ENCODE assay signal across 1 cellular context in the genomic region with DNA sequence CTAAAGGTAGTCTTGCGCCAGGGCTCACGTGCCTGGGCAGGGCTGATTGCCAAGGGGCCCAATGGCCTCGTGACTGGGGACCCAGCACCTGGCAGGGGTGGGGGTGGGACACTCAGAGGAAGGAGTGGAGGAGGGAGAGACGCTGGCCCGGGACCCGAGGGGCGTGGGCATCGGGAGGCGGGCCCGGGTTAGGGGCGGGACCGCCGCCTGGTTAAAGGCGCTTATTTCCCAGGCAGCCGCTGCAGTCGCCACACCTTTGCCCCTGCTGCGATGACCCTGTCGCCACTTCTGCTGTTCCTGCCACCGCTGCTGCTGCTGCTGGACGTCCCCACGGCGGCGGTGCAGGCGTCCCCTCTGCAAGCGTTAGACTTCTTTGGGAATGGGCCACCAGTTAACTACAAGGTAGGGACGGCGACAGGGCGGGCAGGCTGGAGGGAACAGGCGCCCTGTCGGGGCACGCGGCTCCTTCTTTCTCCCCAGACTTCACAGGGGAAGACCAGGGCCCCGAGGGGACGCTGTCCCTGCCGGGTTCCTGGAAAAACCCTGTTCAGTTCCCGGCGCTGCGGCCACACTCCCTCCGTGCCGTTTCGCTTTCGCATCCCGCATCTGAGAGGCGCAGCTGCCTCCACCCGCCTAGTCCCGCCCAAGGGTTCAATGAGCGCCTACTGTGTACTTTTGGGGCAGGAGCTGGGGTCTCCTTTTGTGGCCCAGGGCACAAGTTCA.
TF ChIP-seq lines count a peak whose summit lies in the region.

IFI30 (plus strand) TSS at position 242 of the 723 bp plus-strand sequence; CDS start at position 271, 29 bp downstream.

TF ChIP-seq in H1, 55 proteins besides CTCF, POLR2A, EP300 and RAD21:
- TF ChIP-seq POLR2AphosphoS5 (IDR thresholded peaks at IDR 0.05; ENCODE audit: low read depth, low read length) (0 out of 2 replicates have a peak, but pooled peaks have one; percentile 37), SP1 (IDR thresholded peaks at IDR 0.05; ENCODE audit: low read depth, low read length) (peak; percentile 51; the same call in 1 of the 2 replicates), GABPA (IDR thresholded peaks at IDR 0.05; ENCODE audit: borderline replicate concordance, insufficient read depth, low read length) (peak; percentile 39; the same call in 1 of the 2 replicates), CBX8 (IDR thresholded peaks at IDR 0.05; ENCODE audit: borderline replicate concordance, low read depth, low read length) (no peak), BACH1 (IDR thresholded peaks at IDR 0.05; ENCODE audit: low read length) (peak; percentile 39; the same call in 1 of the 2 replicates), NRF1 (IDR thresholded peaks at IDR 0.05; ENCODE audit: low read depth, low read length) (no peak), SUZ12 (IDR thresholded peaks at IDR 0.05; ENCODE audit: low read length) (peak; percentile 53; the same call in 1 of the 2 replicates), KDM4A (IDR thresholded peaks at IDR 0.05; ENCODE audit: low read depth, low read length, severe bottlenecking) (peak; percentile 61), SP4 (IDR thresholded peaks at IDR 0.05; ENCODE audit: low read length) (0 out of 2 replicates have a peak, but pooled peaks have one; percentile 17), RBBP5 (IDR thresholded peaks at IDR 0.05; ENCODE audit: borderline replicate concordance, low read depth, low read length) (no peak), MAX (IDR thresholded peaks at IDR 0.05) (peak; percentile 77), TBP (IDR thresholded peaks at IDR 0.05; ENCODE audit: low read depth, low read length) (peak; percentile 29; the same call in 1 of the 2 replicates), TAF1 (IDR thresholded peaks at IDR 0.05; ENCODE audit: low read depth, low read length) (peak; percentile 75; the same call in 1 of the 2 replicates), RNF2 (IDR thresholded peaks at IDR 0.05; ENCODE audit: borderline replicate concordance, low read depth, low read length, missing control alignments, poor library complexity, severe bottlenecking) (no peak), SAP30 (IDR thresholded peaks at IDR 0.05; ENCODE audit: insufficient read depth, insufficient replicate concordance, low read length) (no peak), SIN3A (conservative IDR thresholded peaks at IDR 0.05 in 1 of 2, IDR thresholded peaks at IDR 0.05 in 1 of 2; ENCODE audit: low read depth in 1 of 2, low read length in 2 of 2) (0 out of 4 replicates have a peak, but pooled peaks of 1 of the 2 experiments have one; percentile 67)
- TF ChIP-seq, protein P1, sequence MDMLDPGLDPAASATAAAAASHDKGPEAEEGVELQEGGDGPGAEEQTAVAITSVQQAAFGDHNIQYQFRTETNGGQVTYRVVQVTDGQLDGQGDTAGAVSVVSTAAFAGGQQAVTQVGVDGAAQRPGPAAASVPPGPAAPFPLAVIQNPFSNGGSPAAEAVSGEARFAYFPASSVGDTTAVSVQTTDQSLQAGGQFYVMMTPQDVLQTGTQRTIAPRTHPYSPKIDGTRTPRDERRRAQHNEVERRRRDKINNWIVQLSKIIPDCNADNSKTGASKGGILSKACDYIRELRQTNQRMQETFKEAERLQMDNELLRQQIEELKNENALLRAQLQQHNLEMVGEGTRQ (IDR thresholded peaks at IDR 0.05; ENCODE audit: low read length) = peak; percentile 62; the same call in 1 of the 2 replicates
- TF ChIP-seq, protein P2, sequence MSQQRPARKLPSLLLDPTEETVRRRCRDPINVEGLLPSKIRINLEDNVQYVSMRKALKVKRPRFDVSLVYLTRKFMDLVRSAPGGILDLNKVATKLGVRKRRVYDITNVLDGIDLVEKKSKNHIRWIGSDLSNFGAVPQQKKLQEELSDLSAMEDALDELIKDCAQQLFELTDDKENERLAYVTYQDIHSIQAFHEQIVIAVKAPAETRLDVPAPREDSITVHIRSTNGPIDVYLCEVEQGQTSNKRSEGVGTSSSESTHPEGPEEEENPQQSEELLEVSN (IDR thresholded peaks at IDR 0.05) = peak; percentile 81
